Comparison of ENCODE assay signal across 15 cellular contexts in the genomic region with DNA sequence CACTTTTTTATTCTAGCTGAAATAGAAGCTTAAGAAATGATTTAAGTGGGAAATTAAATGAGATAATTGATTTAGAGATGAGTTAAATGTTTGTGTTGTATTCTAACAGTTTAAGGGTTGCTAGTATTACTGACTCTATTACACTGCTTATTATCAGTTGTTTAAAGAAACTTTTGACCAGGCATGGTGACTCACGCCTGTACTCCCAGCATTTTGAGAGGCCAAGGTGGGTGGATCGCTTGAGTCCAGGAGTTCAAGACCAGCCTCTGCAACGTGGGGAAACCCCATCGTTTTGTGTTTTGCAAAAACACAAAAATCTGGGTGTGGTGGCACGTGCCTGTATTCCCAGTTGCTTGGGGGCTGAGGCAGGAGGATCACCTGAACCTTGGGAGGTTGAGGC. TPM values are rescaled to one million over a fixed set of nuclear protein-coding genes. Genes with fewer than 3 reads are reported as not detected.
DNase-seq lines count a peak whose midpoint lies in the region; TF ChIP-seq lines count a peak whose summit lies in the region.
"Had no signal": no experiment of that assay in that cellular context is flagged by ENCODE, and none has a peak within 500 bp of the region (broad histone marks: within the 10 kb centered on the region; RNA-seq: fewer than 3 reads in every experiment).

No MANE protein-coding gene starts in this region.

- H3K9me3 Mint-ChIP-seq in type B pancreatic cell: no peaks in the 10 kb centered on the region
- H3K9me3 Mint-ChIP-seq: CD14-positive monocyte; CD8-positive, alpha-beta memory T cell; H9 had no signal

- no peak overlapping the region for H2BK5ac ChIP-seq in trophoblast cell (ENCODE audit: low read depth, low read length, poor library complexity)

- in situ Hi-C loops in GM23248 (cut with MboI): no loop called here

- H3K4me3 ChIP-seq in GM23248: 0 out of 2 replicates have a peak overlapping the region, but pooled peaks have one; percentile 2
- no peak overlapping the region for H3K4me3 ChIP-seq in SU-DHL-6 (ENCODE audit: insufficient read depth, low read length, poor library complexity, severe bottlenecking)
- no peak overlapping the region for H3K4me3 ChIP-seq in esophagus muscularis mucosa
- H3K4me3 ChIP-seq in trophoblast cell (ENCODE audit: low read depth, low read length): no peak overlapping the region

- H3K27ac ChIP-seq in GM23248: peak overlapping the region; percentile 18; the same call in 1 of the 2 replicates
- H3K27ac ChIP-seq in SU-DHL-6 (ENCODE audit: low read depth, low read length): peak overlapping the region; percentile 41; the same call in 1 of the 2 replicates
- H3K27ac ChIP-seq in esophagus muscularis mucosa (replicated peaks in 1 of 4): no peak overlapping the region
- H3K27ac ChIP-seq in trophoblast cell (ENCODE audit: low read depth, low read length): no peak overlapping the region
- H3K27ac ChIP-seq: 22Rv1 had no signal

- H3K4me2 ChIP-seq in GM23248 (ENCODE audit: unreplicated experiment): peak overlapping the region; percentile 18
- peak overlapping the region; percentile 23 for H3K4me2 ChIP-seq in SU-DHL-6 (ENCODE audit: low read depth, low read length, poor library complexity, severe bottlenecking)
- no peak overlapping the region for H3K4me2 ChIP-seq in trophoblast cell (ENCODE audit: low read length)

- H4K91ac ChIP-seq in trophoblast cell (ENCODE audit: low read depth, low read length): no peak overlapping the region

- no peaks in the 10 kb centered on the region for H3K9me3 ChIP-seq in GM23248 (ENCODE audit: low read depth)
- H3K9me3 ChIP-seq in SU-DHL-6 (ENCODE audit: insufficient read depth, low read length): no peaks in the 10 kb centered on the region
- no peaks in the 10 kb centered on the region for H3K9me3 ChIP-seq in esophagus muscularis mucosa
- H3K9me3 ChIP-seq in trophoblast cell (ENCODE audit: insufficient read depth, low read depth, low read length): no peaks in the 10 kb centered on the region

- peaks cover 58% of the 10 kb centered on the region for H3K4me1 ChIP-seq in GM23248 (ENCODE audit: insufficient read depth)
- H3K4me1 ChIP-seq in esophagus muscularis mucosa: peaks cover 55 to 81% (median 72%) of the 10 kb centered on the region in 4 donors
- H3K4me1 ChIP-seq in trophoblast cell (ENCODE audit: control insufficient read depth in 1 of 2, insufficient read depth in 2 of 2, low read length in 2 of 2): peaks cover 2 to 3% of the 10 kb centered on the region in 2 experiments

- no peaks in the 10 kb centered on the region for H3K9me2 ChIP-seq in GM23248 (ENCODE audit: insufficient read depth)
- H3K9me2 ChIP-seq in SU-DHL-6 (replicated peaks; ENCODE audit: insufficient read depth, low read length): no peaks in the 10 kb centered on the region

- TF ChIP-seq CTCF in SU-DHL-6 (IDR thresholded peaks at IDR 0.05; ENCODE audit: insufficient read depth, low read length, poor library complexity, severe bottlenecking) (no peak), esophagus muscularis mucosa (IDR thresholded peaks at IDR 0.05) (no peak), type B pancreatic cell (conservative IDR thresholded peaks at IDR 0.05) (no peak)

- no peak overlapping the region for H2AK5ac ChIP-seq in trophoblast cell (ENCODE audit: low read length)

- no peak overlapping the region for H2BK12ac ChIP-seq in trophoblast cell (ENCODE audit: low read length)

- no peaks in the 10 kb centered on the region for H3K79me1 ChIP-seq in trophoblast cell (ENCODE audit: low read length)

- no peak overlapping the region for H3K23ac ChIP-seq in trophoblast cell (ENCODE audit: low read length)

- H3K36me3 ChIP-seq in GM23248 (ENCODE audit: low read depth) (peaks cover 29% of the 10 kb centered on the region), SU-DHL-6 (ENCODE audit: low read length) (peaks cover 14% of the 10 kb centered on the region; the same call in 1 of the 2 replicates), esophagus muscularis mucosa (peaks cover 0 to 4% (median 0%) of the 10 kb centered on the region in 4 donors), trophoblast cell (ENCODE audit: control insufficient read depth in 1 of 2, insufficient read depth in 2 of 2, low read length in 2 of 2) (peaks cover 0 to 7% of the 10 kb centered on the region in 2 experiments)

- DNase-seq in GM23248 (no peak), esophagus muscularis mucosa (ENCODE audit: extremely low spot score) (peak; percentile 89), trophoblast cell (no peak), erythroblast (lab: John Stamatoyannopoulos, UW) (no peak), type B pancreatic cell (ENCODE audit: extremely low spot score, unreplicated experiment) (no peak), COLO668 (lab: John Stamatoyannopoulos, UW; ENCODE audit: unreplicated experiment) (no peak)
- DNase-seq: CD8-positive, alpha-beta memory T cell; DMS53; GF-D8; GOT3; H9; KG1 had no signal

- TF ChIP-seq POLR2A in esophagus muscularis mucosa (IDR thresholded peaks at IDR 0.05; ENCODE audit: low read depth) (no peak), erythroblast (IDR thresholded peaks at IDR 0.05; ENCODE audit: low read length) (no peak)

- TF ChIP-seq EP300 in esophagus muscularis mucosa (IDR thresholded peaks at IDR 0.05): no peak

- H3K18ac ChIP-seq in trophoblast cell (ENCODE audit: low read length): no peak overlapping the region

- WGBS in GM23248 (ENCODE audit: low coverage in 1 of 2, low lambda C conversion rate in 2 of 2, missing lambda C conversion rate in 2 of 2), 2 experiments: 86 to 88% methylated on average over 5 of the region's 5 CpGs
- WGBS in esophagus muscularis mucosa: 89% methylated on average over 3 of the region's 5 CpGs
- no CpG with 5 or more reads among the region's 5 CpGs for WGBS in trophoblast cell (ENCODE audit: extremely low coverage, insufficient coverage, insufficient read length)

- H2AFZ ChIP-seq in GM23248 (no peak overlapping the region), SU-DHL-6 (ENCODE audit: low read depth, low read length, severe bottlenecking) (no peak overlapping the region), trophoblast cell (ENCODE audit: insufficient read depth, low read length, poor library complexity) (peak overlapping the region; percentile 63)

- H3K79me2 ChIP-seq in GM23248 (ENCODE audit: insufficient read depth): peaks cover 100% of the 10 kb centered on the region
- H3K79me2 ChIP-seq in SU-DHL-6 (ENCODE audit: insufficient read depth, low read length): peaks cover 99% of the 10 kb centered on the region
- H3K79me2 ChIP-seq in trophoblast cell (ENCODE audit: control insufficient read depth, insufficient read depth, low read length, poor library complexity): peaks cover 14% of the 10 kb centered on the region

- no peak overlapping the region for H2BK120ac ChIP-seq in trophoblast cell (ENCODE audit: insufficient read depth, low read length, poor library complexity)

- H3K27me3 Mint-ChIP-seq in type B pancreatic cell: no peaks in the 10 kb centered on the region

- no peak overlapping the region for H3K14ac ChIP-seq in trophoblast cell (ENCODE audit: low read length)

- peak overlapping the region; percentile 99 for H3K4ac ChIP-seq in trophoblast cell (ENCODE audit: low read depth, low read length)

- H3K4me3 Mint-ChIP-seq in type B pancreatic cell: no peak overlapping the region
- H3K4me3 Mint-ChIP-seq: CD14-positive monocyte; CD8-positive, alpha-beta memory T cell; H9 had no signal

- H3K9ac ChIP-seq in GM23248 (no peak overlapping the region), SU-DHL-6 (ENCODE audit: low read length) (no peak overlapping the region), trophoblast cell (ENCODE audit: low read length) (no peak overlapping the region)

- H4K20me1 ChIP-seq in GM23248 (ENCODE audit: insufficient read depth) (peaks cover 52% of the 10 kb centered on the region), SU-DHL-6 (ENCODE audit: low read depth, low read length) (peaks cover 32% of the 10 kb centered on the region)

- H4K12ac ChIP-seq in trophoblast cell (ENCODE audit: low read depth, low read length): peak overlapping the region; percentile 43

- no peaks in the 10 kb centered on the region for H3K4me1 Mint-ChIP-seq in type B pancreatic cell (ENCODE audit: unreplicated experiment)
- H3K4me1 Mint-ChIP-seq: CD14-positive monocyte; CD8-positive, alpha-beta memory T cell; H9 had no signal

- intact Hi-C loops in esophagus muscularis mucosa (cut with DNase I): no loop called here

- H3F3A ChIP-seq in GM23248 (ENCODE audit: insufficient read depth) (peaks cover 90% of the 10 kb centered on the region), SU-DHL-6 (ENCODE audit: insufficient read depth) (peaks cover 28% of the 10 kb centered on the region)

- H3K27me3 ChIP-seq in GM23248 (replicated peaks; ENCODE audit: insufficient read depth) (no peaks in the 10 kb centered on the region), SU-DHL-6 (ENCODE audit: low read length) (no peaks in the 10 kb centered on the region), esophagus muscularis mucosa (no peaks in the 10 kb centered on the region), trophoblast cell (ENCODE audit: insufficient read depth, low read length) (no peaks in the 10 kb centered on the region)

- no peak overlapping the region for H4K8ac ChIP-seq in trophoblast cell (ENCODE audit: low read depth, low read length)

- no peak overlapping the region for H3K27ac Mint-ChIP-seq in type B pancreatic cell
- H3K27ac Mint-ChIP-seq: CD14-positive monocyte; CD8-positive, alpha-beta memory T cell; H9 had no signal

- peaks cover 4% of the 10 kb centered on the region for H3K36me3 Mint-ChIP-seq in type B pancreatic cell
- H3K36me3 Mint-ChIP-seq: CD8-positive, alpha-beta memory T cell had no signal

RNA-seq across cellular contexts. Expression of gene CLIC4, which starts 14.2 kb away (rescaled TPM):
- 1,589 and 1,665 TPM in 2 replicates for total RNA-seq in GM23248 (2014; rRNA removed; shearing (Covaris generic))
- polyA plus RNA-seq in GM23248 (2016; fragmentation: Nextera tagmentation; extraction: Ambion mirVana): 1,380 and 1,381 TPM in 2 replicates
- total RNA-seq in esophagus muscularis mucosa (100 to 1,000 TPM; 375 to 606 (median 595) TPM), type B pancreatic cell (ENCODE audit: low replicate concordance) (102 and 109 TPM in 2 replicates)
- polyA plus RNA-seq in trophoblast cell (2013): 204 and 206 TPM in 2 replicates

Comparison
In these comparisons a context has a peak if more than half of its experiments do, and no peak if none do; other contexts are left out.
1. H3K27ac ChIP-seq: peak in GM23248 (single experiment) and SU-DHL-6 (single experiment); none in esophagus muscularis mucosa (0 of 4) and trophoblast cell (single experiment).